In the genomic region with DNA sequence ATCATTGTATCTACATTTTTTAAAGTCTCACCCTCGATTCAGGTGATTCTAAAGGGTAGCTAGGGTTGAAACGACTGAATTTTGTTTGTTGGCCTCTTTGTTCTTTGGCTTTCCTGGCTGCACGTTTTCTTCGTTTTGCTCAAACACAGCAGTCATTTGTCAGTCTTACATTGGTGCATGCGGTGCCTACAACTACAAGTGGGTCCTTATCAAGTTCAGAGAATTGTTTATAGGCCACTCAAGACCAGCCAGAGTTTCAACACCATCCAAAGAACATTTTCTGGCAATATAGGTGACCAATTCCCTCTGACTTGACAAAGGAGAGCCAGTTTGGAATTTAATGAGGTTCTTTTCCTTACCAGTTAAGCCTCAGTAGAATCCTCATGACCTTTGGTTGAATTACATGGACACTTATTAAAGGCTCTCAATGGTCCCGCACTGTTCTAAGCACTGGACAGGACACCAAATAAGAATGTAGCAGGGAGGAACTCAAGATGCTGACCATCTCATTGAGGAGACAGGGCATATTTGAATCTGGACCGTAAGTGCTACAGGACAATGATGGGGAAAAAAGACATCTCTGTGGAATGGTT, we compare ENCODE assay signal across 17 cellular contexts.
DNase-seq lines count a peak whose midpoint lies in the region; ATAC-seq and TF ChIP-seq lines count a peak whose summit lies in the region.
"Had no signal": no experiment of that assay in that cellular context is flagged by ENCODE, and none has a peak within 500 bp of the region (broad histone marks: within the 10 kb centered on the region; RNA-seq: fewer than 3 reads in every experiment).

No MANE protein-coding gene starts in this region.

- no peaks in the 10 kb centered on the region for H3K4me1 Mint-ChIP-seq in Caco-2 (ENCODE audit: low read depth, unreplicated experiment)
- H3K4me1 Mint-ChIP-seq in T-helper 17 cell = peaks cover 5% of the 10 kb centered on the region
- no peaks in the 10 kb centered on the region for H3K4me1 Mint-ChIP-seq in activated CD8-positive, alpha-beta memory T cell treated with anti-CD3 and anti-CD28 coated beads, Interleukin-2, amount 10 ng/mL, durations not matched to agents 7 days and 5 days

- no peak for TF ChIP-seq CTCF in Caco-2 (IDR thresholded peaks at IDR 0.05; ENCODE audit: insufficient read depth in 1 of 2, low read depth in 1 of 2, low read length in 1 of 2, severe bottlenecking in 1 of 2, unreplicated experiment in 1 of 2)
- TF ChIP-seq CTCF in thoracic aorta (IDR thresholded peaks at IDR 0.05) = no peak

- H2BK5ac ChIP-seq in mesenchymal stem cell (ENCODE audit: low read depth, low read length, poor library complexity, severe bottlenecking) = no peak overlapping the region

- H3K4me3 Mint-ChIP-seq in Caco-2 (ENCODE audit: unreplicated experiment) (no peak overlapping the region), T-helper 17 cell (no peak overlapping the region)
- no peak overlapping the region for H3K4me3 Mint-ChIP-seq in activated CD8-positive, alpha-beta memory T cell treated with anti-CD3 and anti-CD28 coated beads, Interleukin-2, amount 10 ng/mL, durations not matched to agents 7 days and 5 days

- no peaks in the 10 kb centered on the region for H3K9me3 Mint-ChIP-seq in Caco-2 (ENCODE audit: unreplicated experiment)
- no peaks in the 10 kb centered on the region for H3K9me3 Mint-ChIP-seq in activated CD8-positive, alpha-beta memory T cell treated with anti-CD3 and anti-CD28 coated beads, Interleukin-2, amount 10 ng/mL, durations not matched to agents 7 days and 5 days (ENCODE audit: low read depth)

- H3K36me3 Mint-ChIP-seq in Caco-2 (ENCODE audit: insufficient read depth, unreplicated experiment) (peaks cover 67% of the 10 kb centered on the region), T-helper 17 cell (ENCODE audit: low read depth) (no peaks in the 10 kb centered on the region)
- peaks cover 1% of the 10 kb centered on the region for H3K36me3 Mint-ChIP-seq in activated CD8-positive, alpha-beta memory T cell treated with anti-CD3 and anti-CD28 coated beads, Interleukin-2, amount 10 ng/mL, durations not matched to agents 7 days and 5 days

- no peak overlapping the region for H4K8ac ChIP-seq in mesenchymal stem cell (ENCODE audit: low read length)

- no peak overlapping the region for H2BK12ac ChIP-seq in mesenchymal stem cell (ENCODE audit: low read length in 2 of 2)

- H3K27me3 Mint-ChIP-seq in Caco-2 (ENCODE audit: insufficient read depth, unreplicated experiment) = no peaks in the 10 kb centered on the region
- H3K27me3 Mint-ChIP-seq in T-helper 17 cell = peaks cover 5% of the 10 kb centered on the region
- H3K27me3 Mint-ChIP-seq in activated CD8-positive, alpha-beta memory T cell treated with anti-CD3 and anti-CD28 coated beads, Interleukin-2, amount 10 ng/mL, durations not matched to agents 7 days and 5 days = peaks cover 2% of the 10 kb centered on the region

- no peak overlapping the region for H2AFZ ChIP-seq in mesenchymal stem cell (ENCODE audit: low read depth, low read length)

- peak overlapping the region; percentile 24 for H3K27ac ChIP-seq in angular gyrus (ENCODE audit: low read depth, low read length)
- H3K27ac ChIP-seq in mesenchymal stem cell (ENCODE audit: low read length, poor library complexity, severe bottlenecking) = no peak overlapping the region
- peak overlapping the region; percentile 91 to 95 for H3K27ac ChIP-seq in thoracic aorta
- H3K27ac ChIP-seq: KMS-11 had no signal

- no peak overlapping the region for H3K4me2 ChIP-seq in mesenchymal stem cell (ENCODE audit: low read length, poor library complexity, severe bottlenecking)
- H3K4me2 ChIP-seq: KMS-11 had no signal

- H3K23ac ChIP-seq in mesenchymal stem cell (ENCODE audit: low read length in 2 of 2) = no peak overlapping the region

- H4K91ac ChIP-seq in mesenchymal stem cell (ENCODE audit: low read length) = no peak overlapping the region

- BruUV-seq in Caco-2 (replicated peaks; lab: Mats Ljungman, UMichigan) = no TSS peak

- H3K14ac ChIP-seq in mesenchymal stem cell (ENCODE audit: low read length in 2 of 2) = no peak overlapping the region

- H3K27ac Mint-ChIP-seq in Caco-2 (ENCODE audit: unreplicated experiment) (peak overlapping the region; percentile 13), T-helper 17 cell (no peak overlapping the region)
- no peak overlapping the region for H3K27ac Mint-ChIP-seq in activated CD8-positive, alpha-beta memory T cell treated with anti-CD3 and anti-CD28 coated beads, Interleukin-2, amount 10 ng/mL, durations not matched to agents 7 days and 5 days

- H3K27me3 ChIP-seq in Caco-2 (replicated peaks; ENCODE audit: control insufficient read depth, insufficient read depth, low read length) = no peaks in the 10 kb centered on the region
- no peaks in the 10 kb centered on the region for H3K27me3 ChIP-seq in mesenchymal stem cell (ENCODE audit: control insufficient read depth in 1 of 2, insufficient read depth in 1 of 2, low read length in 2 of 2)
- H3K27me3 ChIP-seq in thoracic aorta (replicated peaks; ENCODE audit: insufficient read depth) = no peaks in the 10 kb centered on the region
- H3K27me3 ChIP-seq: MG63 had no signal

- 96% methylated on average over 7 of the region's 7 CpGs for WGBS in mesenchymal stem cell

- DNase-seq in Caco-2 = no peak
- DNase-seq in mesenchymal stem cell = no peak
- no peak for DNase-seq in thoracic aorta (ENCODE audit: low spot score)
- no peak for DNase-seq in T-helper 17 cell
- DNase-seq in activated CD8-positive, alpha-beta memory T cell treated with anti-CD3 and anti-CD28 coated beads, Interleukin-2, amount 10 ng/mL, durations not matched to agents 7 days and 5 days = no peak
- DNase-seq in activated CD4-positive, alpha-beta T cell treated with anti-CD3 and anti-CD28 coated beads for 48 hours = no peak
- DNase-seq: ACHN, AML-193, DMS53, MG63, NCI-H1092, NCI-H2107, NCI-H446, NCI-H69, Right ventricle myocardium superior had no signal

- peaks cover 3% of the 10 kb centered on the region for H3K4me1 ChIP-seq in Caco-2
- H3K4me1 ChIP-seq in mesenchymal stem cell (ENCODE audit: control insufficient read depth, insufficient read depth, low read depth, low read length) = peaks cover 2% of the 10 kb centered on the region
- peaks cover 14 to 98% of the 10 kb centered on the region in 2 donors for H3K4me1 ChIP-seq in thoracic aorta (ENCODE audit: control insufficient read depth in 1 of 2, low read depth in 2 of 2)

- H3K18ac ChIP-seq in mesenchymal stem cell (ENCODE audit: low read depth in 1 of 2, low read length in 2 of 2) = no peak overlapping the region

- POLR2A ChIA-PET in Caco-2 (lab: Charles Lee) = no interaction called here

- H2AK5ac ChIP-seq in mesenchymal stem cell (ENCODE audit: low read length, severe bottlenecking) = no peak overlapping the region

- ATAC-seq in thoracic aorta (ENCODE audit: insufficient number of reproducible peaks, low FRiP score, low read depth) (no peak), T-helper 17 cell (no peak)
- ATAC-seq in activated CD8-positive, alpha-beta memory T cell treated with anti-CD3 and anti-CD28 coated beads, Interleukin-2, amount 10 ng/mL, durations not matched to agents 7 days and 5 days = no peak

- H2BK15ac ChIP-seq in mesenchymal stem cell (ENCODE audit: low read depth, poor library complexity, severe bottlenecking) = no peak overlapping the region

- H3K4ac ChIP-seq in mesenchymal stem cell (ENCODE audit: low read depth in 1 of 2, low read length in 2 of 2) = no peak overlapping the region

- H3K9me3 ChIP-seq in Caco-2 (no peaks in the 10 kb centered on the region), mesenchymal stem cell (ENCODE audit: control insufficient read depth, low read length) (no peaks in the 10 kb centered on the region), thoracic aorta (no peaks in the 10 kb centered on the region), T-helper 17 cell (ENCODE audit: control insufficient read depth, low read length, poor library complexity, severe bottlenecking) (no peaks in the 10 kb centered on the region)
- H3K9me3 ChIP-seq: MG63 had no signal

- CTCF ChIA-PET in Caco-2 (lab: Charles Lee) = no interaction called here
- CTCF ChIA-PET in activated CD8-positive, alpha-beta memory T cell treated with anti-CD3 and anti-CD28 coated beads, Interleukin-2, amount 10 ng/mL, durations not matched to agents 7 days and 5 days (lab: Charles Lee) = no interaction called here

- H3K36me3 ChIP-seq in Caco-2 (ENCODE audit: control insufficient read depth, insufficient read depth, low read length) = no peaks in the 10 kb centered on the region; the same call in 1 of the 2 replicates
- H3K36me3 ChIP-seq in mesenchymal stem cell (ENCODE audit: control insufficient read depth in 1 of 2, insufficient read depth in 2 of 2, low read depth in 1 of 2, low read length in 2 of 2) = peaks cover 0 to 42% of the 10 kb centered on the region in 2 experiments
- H3K36me3 ChIP-seq in thoracic aorta = peaks cover 2% of the 10 kb centered on the region

- intact Hi-C loops in Caco-2 (cut with micrococcal nuclease; ENCODE audit: unreplicated experiment) = loop anchor here (5.0 kb wide), 1 partner anchor 35 kb away; no protein-coding TSS in a partner anchor

- no peak overlapping the region for H3K9ac ChIP-seq in mesenchymal stem cell (ENCODE audit: low read length)
- H3K9ac ChIP-seq: KMS-11 had no signal

- H3K4me3 ChIP-seq in Caco-2 (ENCODE audit: low read depth, low read length) (no peak overlapping the region), mesenchymal stem cell (ENCODE audit: insufficient read depth in 1 of 2, low read depth in 1 of 2, low read length in 2 of 2) (no peak overlapping the region), thoracic aorta (no peak overlapping the region)
- H3K4me3 ChIP-seq: MG63 had no signal

- H3K79me1 ChIP-seq in mesenchymal stem cell (replicated peaks; ENCODE audit: low read length, poor library complexity, severe bottlenecking) = peaks cover 32% of the 10 kb centered on the region

- H2BK120ac ChIP-seq in mesenchymal stem cell (ENCODE audit: low read depth, low read length) = peak overlapping the region; percentile 49
